ENCODE assay signal across 1 cellular context in the genomic region with DNA sequence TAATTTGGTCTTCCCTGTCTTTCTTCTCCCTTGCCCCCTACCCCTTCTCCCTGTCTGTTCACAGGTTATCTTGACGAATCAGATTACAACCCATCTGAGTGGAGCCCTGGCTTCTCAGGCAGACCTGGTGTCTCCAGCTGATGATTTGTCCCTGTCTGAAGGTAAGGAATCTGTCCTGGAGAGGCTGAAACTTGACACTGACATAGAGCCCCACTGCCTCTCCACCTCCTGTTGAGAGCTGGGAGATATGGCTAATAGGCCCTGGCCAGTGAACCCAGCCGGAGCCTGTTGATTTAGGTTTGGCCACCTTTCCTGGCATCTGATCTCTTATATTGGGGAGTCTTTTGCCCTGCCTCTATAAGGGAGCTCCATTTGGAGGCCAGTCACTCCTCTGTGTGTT.
TF ChIP-seq lines count a peak whose summit lies in the region.

No MANE protein-coding gene starts in this region.

TF ChIP-seq in HEK293, 187 proteins besides CTCF, POLR2A, EP300 and RAD21 (continued from another document):
- TF ChIP-seq, protein P1, sequence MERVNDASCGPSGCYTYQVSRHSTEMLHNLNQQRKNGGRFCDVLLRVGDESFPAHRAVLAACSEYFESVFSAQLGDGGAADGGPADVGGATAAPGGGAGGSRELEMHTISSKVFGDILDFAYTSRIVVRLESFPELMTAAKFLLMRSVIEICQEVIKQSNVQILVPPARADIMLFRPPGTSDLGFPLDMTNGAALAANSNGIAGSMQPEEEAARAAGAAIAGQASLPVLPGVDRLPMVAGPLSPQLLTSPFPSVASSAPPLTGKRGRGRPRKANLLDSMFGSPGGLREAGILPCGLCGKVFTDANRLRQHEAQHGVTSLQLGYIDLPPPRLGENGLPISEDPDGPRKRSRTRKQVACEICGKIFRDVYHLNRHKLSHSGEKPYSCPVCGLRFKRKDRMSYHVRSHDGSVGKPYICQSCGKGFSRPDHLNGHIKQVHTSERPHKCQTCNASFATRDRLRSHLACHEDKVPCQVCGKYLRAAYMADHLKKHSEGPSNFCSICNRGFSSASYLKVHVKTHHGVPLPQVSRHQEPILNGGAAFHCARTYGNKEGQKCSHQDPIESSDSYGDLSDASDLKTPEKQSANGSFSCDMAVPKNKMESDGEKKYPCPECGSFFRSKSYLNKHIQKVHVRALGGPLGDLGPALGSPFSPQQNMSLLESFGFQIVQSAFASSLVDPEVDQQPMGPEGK (tag by site-specific recombination; IDR thresholded peaks at IDR 0.05): 0 out of 2 replicates have a peak, but pooled peaks have one; percentile 13
- TF ChIP-seq, protein P2, sequence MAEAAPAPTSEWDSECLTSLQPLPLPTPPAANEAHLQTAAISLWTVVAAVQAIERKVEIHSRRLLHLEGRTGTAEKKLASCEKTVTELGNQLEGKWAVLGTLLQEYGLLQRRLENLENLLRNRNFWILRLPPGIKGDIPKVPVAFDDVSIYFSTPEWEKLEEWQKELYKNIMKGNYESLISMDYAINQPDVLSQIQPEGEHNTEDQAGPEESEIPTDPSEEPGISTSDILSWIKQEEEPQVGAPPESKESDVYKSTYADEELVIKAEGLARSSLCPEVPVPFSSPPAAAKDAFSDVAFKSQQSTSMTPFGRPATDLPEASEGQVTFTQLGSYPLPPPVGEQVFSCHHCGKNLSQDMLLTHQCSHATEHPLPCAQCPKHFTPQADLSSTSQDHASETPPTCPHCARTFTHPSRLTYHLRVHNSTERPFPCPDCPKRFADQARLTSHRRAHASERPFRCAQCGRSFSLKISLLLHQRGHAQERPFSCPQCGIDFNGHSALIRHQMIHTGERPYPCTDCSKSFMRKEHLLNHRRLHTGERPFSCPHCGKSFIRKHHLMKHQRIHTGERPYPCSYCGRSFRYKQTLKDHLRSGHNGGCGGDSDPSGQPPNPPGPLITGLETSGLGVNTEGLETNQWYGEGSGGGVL (tag by site-specific recombination; IDR thresholded peaks at IDR 0.05): no peak
- peak; percentile 50 for TF ChIP-seq GLIS1 (tag by site-specific recombination; IDR thresholded peaks at IDR 0.05)
- TF ChIP-seq SCRT2 (tag by site-specific recombination; IDR thresholded peaks at IDR 0.05): peak; percentile 81
- TF ChIP-seq ZEB2 (tag by site-specific recombination; IDR thresholded peaks at IDR 0.05): no peak
- TF ChIP-seq, protein P3, sequence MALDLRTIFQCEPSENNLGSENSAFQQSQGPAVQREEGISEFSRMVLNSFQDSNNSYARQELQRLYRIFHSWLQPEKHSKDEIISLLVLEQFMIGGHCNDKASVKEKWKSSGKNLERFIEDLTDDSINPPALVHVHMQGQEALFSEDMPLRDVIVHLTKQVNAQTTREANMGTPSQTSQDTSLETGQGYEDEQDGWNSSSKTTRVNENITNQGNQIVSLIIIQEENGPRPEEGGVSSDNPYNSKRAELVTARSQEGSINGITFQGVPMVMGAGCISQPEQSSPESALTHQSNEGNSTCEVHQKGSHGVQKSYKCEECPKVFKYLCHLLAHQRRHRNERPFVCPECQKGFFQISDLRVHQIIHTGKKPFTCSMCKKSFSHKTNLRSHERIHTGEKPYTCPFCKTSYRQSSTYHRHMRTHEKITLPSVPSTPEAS (tag by site-specific recombination; IDR thresholded peaks at IDR 0.05): no peak
